ENCODE assay signal across 9 cellular contexts in genomic region chr5:179313849-179314521, GRCh38. TPM values are rescaled to one million over a fixed set of nuclear protein-coding genes. Genes with fewer than 3 reads are reported as not detected.
A peak's percentile ranks its signal among the peaks of the same experiment; 100 is the strongest.
DNase-seq lines count a peak whose midpoint lies in the region; ATAC-seq, FAIRE-seq and TF ChIP-seq lines count a peak whose summit lies in the region.
"Had no signal": no experiment of that assay in that cellular context is flagged by ENCODE, and none has a peak within 500 bp of the region (broad histone marks: within the 10 kb centered on the region; RNA-seq: fewer than 3 reads in every experiment).

No MANE protein-coding gene starts in this region.

- H3K4me3 Mint-ChIP-seq in astrocyte (ENCODE audit: unreplicated experiment), result no peak overlapping the region

- H3K79me2 ChIP-seq in astrocyte (ENCODE audit: insufficient read depth, low read length), result no peaks in the 10 kb centered on the region

- H3K27ac ChIP-seq in astrocyte (ENCODE audit: low read depth, low read length) (no peak overlapping the region), right cardiac atrium (ENCODE audit: low read length) (peak overlapping the region; percentile 65)

- H3K4me1 ChIP-seq in astrocyte (ENCODE audit: insufficient read depth, low read length) (no peaks in the 10 kb centered on the region), right cardiac atrium (ENCODE audit: control insufficient read depth, insufficient read depth, low read length) (peaks cover 2% of the 10 kb centered on the region), skeletal muscle satellite cell (ENCODE audit: control insufficient read depth, insufficient read depth, low read length) (peaks cover 34% of the 10 kb centered on the region)

- H3K36me3 ChIP-seq in astrocyte (ENCODE audit: insufficient read depth, low read length), result no peaks in the 10 kb centered on the region
- H3K36me3 ChIP-seq in skeletal muscle satellite cell (ENCODE audit: insufficient read depth, low read length), result peaks cover 3% of the 10 kb centered on the region

- ATAC-seq in right cardiac atrium (peak; percentile 91), GM18505 (IDR thresholded peaks at IDR 0.05; ENCODE audit: unreplicated experiment) (no peak), GM18520 (IDR thresholded peaks at IDR 0.05; ENCODE audit: unreplicated experiment) (no peak), GM19023 (IDR thresholded peaks at IDR 0.05; ENCODE audit: unreplicated experiment) (no peak)

- H3K27me3 ChIP-seq in astrocyte (ENCODE audit: insufficient read depth, low read length), result no peaks in the 10 kb centered on the region
- no peaks in the 10 kb centered on the region for H3K27me3 ChIP-seq in right cardiac atrium (ENCODE audit: control insufficient read depth, insufficient read depth)
- H3K27me3 ChIP-seq in skeletal muscle satellite cell (ENCODE audit: control insufficient read depth, insufficient read depth, low read length), result no peaks in the 10 kb centered on the region

- no peaks in the 10 kb centered on the region for H4K20me1 ChIP-seq in astrocyte (ENCODE audit: insufficient read depth, low read length)

- H3K4me2 ChIP-seq in astrocyte (ENCODE audit: low read length), result peak overlapping the region; percentile 29
- peak overlapping the region; percentile 72 for H3K4me2 ChIP-seq in skeletal muscle satellite cell (ENCODE audit: low read length)

- 59% methylated on average over 31 of the region's 31 CpGs for WGBS in right cardiac atrium

- TF ChIP-seq CTCF in astrocyte (IDR thresholded peaks at IDR 0.05; ENCODE audit: insufficient read depth, low read depth, low read length) (no peak), GM13976 (IDR thresholded peaks at IDR 0.05; ENCODE audit: borderline replicate concordance, control extremely low read depth, extremely low read depth, insufficient read depth, missing control alignments) (no peak)

- peak overlapping the region; percentile 71 for H2AFZ ChIP-seq in astrocyte (ENCODE audit: low read depth, low read length)

- intact Hi-C loops in right cardiac atrium (cut with DNase I), result no loop called here

- peaks cover 19% of the 10 kb centered on the region for H3K9me3 Mint-ChIP-seq in astrocyte (ENCODE audit: unreplicated experiment)

- FAIRE-seq in astrocyte (lab: Jason Lieb, UNC), result no peak

- H3K9me3 ChIP-seq in astrocyte (ENCODE audit: insufficient read depth, low read depth, low read length), result no peaks in the 10 kb centered on the region
- H3K9me3 ChIP-seq in right cardiac atrium (ENCODE audit: control insufficient read depth, low read length), result no peaks in the 10 kb centered on the region
- H3K9me3 ChIP-seq in skeletal muscle satellite cell (replicated peaks; ENCODE audit: low read length), result peaks cover 6% of the 10 kb centered on the region

- H3K4me1 Mint-ChIP-seq in astrocyte (ENCODE audit: low read depth, unreplicated experiment), result no peaks in the 10 kb centered on the region

- DNase-seq in ELR (ENCODE audit: low read depth), result peak; percentile 79
- peak; percentile 89 for DNase-seq in astrocyte (ENCODE audit: low read depth)
- DNase-seq in right cardiac atrium, result peak; percentile 91 to 96 (median 96)
- DNase-seq in GM13976 (ENCODE audit: low spot score), result no peak
- DNase-seq: MM.1S had no signal

- H3K27me3 Mint-ChIP-seq in astrocyte (ENCODE audit: low read depth, unreplicated experiment), result peaks cover 14% of the 10 kb centered on the region

- H3K4me3 ChIP-seq in astrocyte (ENCODE audit: insufficient read depth, low read depth, low read length) (no peak overlapping the region), right cardiac atrium (ENCODE audit: low read length) (no peak overlapping the region), skeletal muscle satellite cell (ENCODE audit: low read length) (peak overlapping the region; percentile 42)

- in situ Hi-C loops in GM13976 (cut with MboI; ENCODE audit: low sequenced_read_pairs, unreplicated experiment), result no loop called here

- H3K9ac ChIP-seq in astrocyte (ENCODE audit: low read length) (peak overlapping the region; percentile 43), skeletal muscle satellite cell (ENCODE audit: low read depth, low read length) (peak overlapping the region; percentile 83)

- no peak for TF ChIP-seq POLR2A in GM18505 (IDR thresholded peaks at IDR 0.05; ENCODE audit: borderline replicate concordance, extremely low read depth, insufficient read depth, insufficient read length)

- H3K36me3 Mint-ChIP-seq in astrocyte (ENCODE audit: low read depth, unreplicated experiment), result peaks cover 6% of the 10 kb centered on the region

- no peak overlapping the region for H3K27ac Mint-ChIP-seq in astrocyte (ENCODE audit: unreplicated experiment)

RNA-seq across cellular contexts. Expression of gene ADAMTS2, which starts 31.3 kb away (rescaled TPM):
- total RNA-seq in astrocyte, result 18.8 and 26.6 TPM in 2 replicates
- total RNA-seq in right cardiac atrium, result 10 to 100 TPM; 11.9 to 23.2 (median 18.0) TPM
- polyA plus RNA-seq in right cardiac atrium, result 7.0 TPM
- total RNA-seq in skeletal muscle satellite cell (2012; rRNA removed), result 52.0 and 56.0 TPM in 2 replicates

Comparison
In these comparisons a context has a peak if more than half of its experiments do, and no peak if none do; other contexts are left out.
1. ATAC-seq: peak in right cardiac atrium (2 of 2); none in GM18505 (single experiment), GM18520 (single experiment) and GM19023 (single experiment).